In genomic region chr4:4869731-4870483, GRCh38 we compare ENCODE assay signal across 12 cellular contexts. TPM values are rescaled to one million over a fixed set of nuclear protein-coding genes. Genes with fewer than 3 reads are reported as not detected.
DNase-seq lines count a peak whose midpoint lies in the region; FAIRE-seq and TF ChIP-seq lines count a peak whose summit lies in the region.
"Had no signal": no experiment of that assay in that cellular context is flagged by ENCODE, and none has a peak within 500 bp of the region (broad histone marks: within the 10 kb centered on the region; RNA-seq: fewer than 3 reads in every experiment).

No MANE protein-coding gene starts in this region.

- H3K4ac ChIP-seq in H1 (replicated peaks; ENCODE audit: insufficient read length, low read depth, low read length) = no peak overlapping the region

- H3K4me1 ChIP-seq in H1 (replicated peaks in 1 of 4; ENCODE audit: control insufficient read depth in 3 of 4, insufficient read depth in 4 of 4, low read length in 3 of 4) = peaks cover 0 to 34% (median 21%) of the 10 kb centered on the region in 4 experiments; a peak in 6 of 7 replicates

- H3K23ac ChIP-seq in H1 (ENCODE audit: insufficient read length) = no peak overlapping the region

- no peak overlapping the region for H4K91ac ChIP-seq in H1 (replicated peaks; ENCODE audit: insufficient read length, low read length)

- no peak overlapping the region; the same call in 1 of the 2 replicates for H2BK15ac ChIP-seq in H1 (ENCODE audit: low read length)

- H3K14ac ChIP-seq in H1 (ENCODE audit: insufficient read length) = no peak overlapping the region

- CTCF ChIA-PET in H1 (lab: Charles Lee; ENCODE audit: partially characterized antibody) = interaction anchor here (0.5 to 1.6 kb wide), 6 partner anchors 9 to 382 kb away, joined by 3 read pairs; no protein-coding TSS in a partner anchor

- H3K9me3 ChIP-seq in H1 (ENCODE audit: insufficient read depth in 2 of 2, low read depth in 1 of 2, low read length in 1 of 2) = no peaks in the 10 kb centered on the region

- H3K36me3 Mint-ChIP-seq in HFFc6 (ENCODE audit: low read depth) (peaks cover 4% of the 10 kb centered on the region), nephron progenitor cell (ENCODE audit: low read depth) (no peaks in the 10 kb centered on the region)
- H3K36me3 Mint-ChIP-seq: activated naive CD8-positive, alpha-beta T cell treated with anti-CD3 and anti-CD28 coated beads, Interleukin-2, amount 10 ng/mL, durations not matched to agents 7 days and 5 days; CD4-positive, alpha-beta memory T cell; natural killer cell had no signal

- H3K9ac ChIP-seq in H1 (replicated peaks in 1 of 4; ENCODE audit: extremely low read depth in 1 of 4, low read depth in 3 of 4, low read length in 3 of 4) = no peak overlapping the region

- no peaks in the 10 kb centered on the region for H3K79me1 ChIP-seq in H1 (ENCODE audit: low read depth, low read length)

- H3K56ac ChIP-seq in H1 (replicated peaks; ENCODE audit: insufficient read length, low read depth, low read length) = no peak overlapping the region

- H4K8ac ChIP-seq in H1 (ENCODE audit: extremely low read depth, insufficient read depth, low read length) = no peak overlapping the region

- no peak for TF ChIP-seq EP300 in H1 (IDR thresholded peaks at IDR 0.05; ENCODE audit: borderline replicate concordance in 1 of 2, low read depth in 2 of 2, low read length in 2 of 2)

- TF ChIP-seq CTCF in HFFc6 (IDR thresholded peaks at IDR 0.05) = no peak
- no peak for TF ChIP-seq CTCF in H1 (IDR thresholded peaks at IDR 0.05; ENCODE audit: control extremely low read depth in 1 of 3, insufficient read depth in 1 of 3, low read depth in 1 of 3, low read length in 3 of 3)
- no peak for TF ChIP-seq CTCF in nephron progenitor cell (IDR thresholded peaks at IDR 0.05)

- H3K4me1 Mint-ChIP-seq in HFFc6 (ENCODE audit: low read depth) = peaks cover 8% of the 10 kb centered on the region
- H3K4me1 Mint-ChIP-seq in nephron progenitor cell = peaks cover 45% of the 10 kb centered on the region

- H2AFZ ChIP-seq in H1 (ENCODE audit: low read length) = no peak overlapping the region

- no peak overlapping the region for H2BK20ac ChIP-seq in H1 (ENCODE audit: low read length)

- no peak overlapping the region for H4K5ac ChIP-seq in H1 (ENCODE audit: insufficient read length, low read depth, low read length)

- H3K4me2 ChIP-seq in H1 (ENCODE audit: insufficient read depth in 1 of 2, low read depth in 2 of 2, low read length in 2 of 2) = peak overlapping the region; percentile 33 to 62

- 5% methylated on average over 37 of the region's 37 CpGs; no CpG with 5 or more reads in 1 of the 2 experiments for WGBS in H1 (ENCODE audit: extremely low coverage in 1 of 2, insufficient coverage in 1 of 2, insufficient read length in 1 of 2, insufficient replicate concordance in 2 of 2, low coverage in 1 of 2, low lambda C conversion rate in 2 of 2, missing lambda C conversion rate in 1 of 2), 2 experiments

- peaks cover 8% of the 10 kb centered on the region; the same call in 1 of the 2 replicates for H3K23me2 ChIP-seq in H1 (ENCODE audit: low read depth, low read length)

- DNase-seq in EL = peak; percentile 42
- DNase-seq in HFFc6 = no peak
- peak in 1 of 2 experiments; percentile 58 for DNase-seq in H1 (ENCODE audit: low read depth in 1 of 2, low spot score in 2 of 2)
- DNase-seq in nephron progenitor cell = peak; percentile 61
- no peak for DNase-seq in anterior cingulate cortex (lab: John Stamatoyannopoulos, UW)
- no peak for DNase-seq in SW480 (ENCODE audit: low spot score)
- DNase-seq in medulla oblongata (ENCODE audit: extremely low spot score) = no peak
- DNase-seq: activated naive CD8-positive, alpha-beta T cell treated with anti-CD3 and anti-CD28 coated beads, Interleukin-2, amount 10 ng/mL, durations not matched to agents 7 days and 5 days; CD4-positive, alpha-beta memory T cell; natural killer cell; NCI-H1105; NCI-H510A treated with DMSO at 0.1 percent for 48 hours had no signal

- H3K27me3 Mint-ChIP-seq in HFFc6 (ENCODE audit: insufficient read depth) (peaks cover 66% of the 10 kb centered on the region), nephron progenitor cell (ENCODE audit: low read depth, poor library complexity) (peaks cover 7% of the 10 kb centered on the region)

- H3K18ac ChIP-seq in H1 (ENCODE audit: extremely low read depth, low read length) = no peak overlapping the region

- H2AK5ac ChIP-seq in H1 (ENCODE audit: low read depth, low read length) = no peak overlapping the region

- TF ChIP-seq RAD21 in H1 (IDR thresholded peaks at IDR 0.05 in 1 of 2, conservative IDR thresholded peaks at IDR 0.05 in 1 of 2; ENCODE audit: low read depth in 2 of 2, low read length in 2 of 2) = no peak

- no peak for TF ChIP-seq POLR2A in H1 (IDR thresholded peaks at IDR 0.05; ENCODE audit: control extremely low read depth in 1 of 2, low read depth in 2 of 2, low read length in 2 of 2)

- H3K36me3 ChIP-seq in H1 (ENCODE audit: control insufficient read depth in 2 of 4, insufficient read depth in 4 of 4, low read length in 3 of 4) = no peaks in the 10 kb centered on the region; a peak in 1 of 8 replicates

- no peak overlapping the region for H2BK120ac ChIP-seq in H1 (replicated peaks; ENCODE audit: low read depth, low read length)

- no peak overlapping the region for H2BK5ac ChIP-seq in H1 (ENCODE audit: low read depth, low read length)

- no peaks in the 10 kb centered on the region for H3K79me2 ChIP-seq in H1 (ENCODE audit: control insufficient read depth in 1 of 2, insufficient read depth in 2 of 2, low read length in 2 of 2)

- H4K20me1 ChIP-seq in H1 (replicated peaks in 1 of 2; ENCODE audit: control insufficient read depth in 1 of 2, insufficient read depth in 2 of 2, low read length in 2 of 2) = peaks cover 19 to 56% of the 10 kb centered on the region in 2 experiments

- H2BK12ac ChIP-seq in H1 (ENCODE audit: low read depth, low read length) = no peak overlapping the region

- H3K9me3 Mint-ChIP-seq in HFFc6 = peaks cover 7% of the 10 kb centered on the region; the same call in 1 of the 2 replicates
- H3K9me3 Mint-ChIP-seq in nephron progenitor cell = no peaks in the 10 kb centered on the region
- H3K9me3 Mint-ChIP-seq: activated naive CD8-positive, alpha-beta T cell treated with anti-CD3 and anti-CD28 coated beads, Interleukin-2, amount 10 ng/mL, durations not matched to agents 7 days and 5 days; natural killer cell had no signal

- peak overlapping the region in 1 of 4 experiments; percentile 38; a peak in 2 of 8 replicates for H3K4me3 ChIP-seq in H1 (ENCODE audit: extremely low read depth in 1 of 4, insufficient read depth in 2 of 4, low read depth in 3 of 4, low read length in 4 of 4)

- FAIRE-seq in H1 (lab: Jason Lieb, UNC) = no peak

- H3K4me3 Mint-ChIP-seq in HFFc6 (peak overlapping the region; percentile 44), nephron progenitor cell (peak overlapping the region; percentile 68)
- H3K4me3 Mint-ChIP-seq: activated naive CD8-positive, alpha-beta T cell treated with anti-CD3 and anti-CD28 coated beads, Interleukin-2, amount 10 ng/mL, durations not matched to agents 7 days and 5 days; natural killer cell had no signal

- peaks cover 97 to 100% (median 100%) of the 10 kb centered on the region in 4 experiments for H3K27me3 ChIP-seq in H1 (replicated peaks in 1 of 4; ENCODE audit: control insufficient read depth in 3 of 4, extremely low read depth in 1 of 4, insufficient read depth in 3 of 4, low read length in 3 of 4)

- H3K27ac Mint-ChIP-seq in HFFc6 (no peak overlapping the region), nephron progenitor cell (no peak overlapping the region)
- H3K27ac Mint-ChIP-seq: CD4-positive, alpha-beta memory T cell had no signal

- H3K27ac ChIP-seq in H1 (ENCODE audit: low read depth, low read length) = no peak overlapping the region

- POLR2A ChIA-PET in H1 (lab: Charles Lee; ENCODE audit: partially characterized antibody) = interaction anchor here (0.8 to 0.9 kb wide), 2 partner anchors 14 to 17 kb away, joined by 3 read pairs; no protein-coding TSS in a partner anchor

TF ChIP-seq in H1, 55 proteins besides CTCF, POLR2A, EP300 and RAD21 (continues in another document):
- TF ChIP-seq CTBP2 (IDR thresholded peaks at IDR 0.05; ENCODE audit: borderline replicate concordance, insufficient read depth, insufficient read length, low read length) = peak; percentile 100
- no peak for TF ChIP-seq SP2 (IDR thresholded peaks at IDR 0.05; ENCODE audit: low read length)
- no peak for TF ChIP-seq MAX (IDR thresholded peaks at IDR 0.05)
- TF ChIP-seq JUN (IDR thresholded peaks at IDR 0.05; ENCODE audit: low read depth, low read length) = no peak
- no peak for TF ChIP-seq CEBPB (IDR thresholded peaks at IDR 0.05; ENCODE audit: low read depth, low read length)
- TF ChIP-seq RFX5 (IDR thresholded peaks at IDR 0.05; ENCODE audit: borderline replicate concordance, low read depth, low read length) = no peak
- no peak for TF ChIP-seq RXRA (IDR thresholded peaks at IDR 0.05; ENCODE audit: insufficient read depth, low read depth, low read length)
- peak; percentile 43 for TF ChIP-seq ASH2L (IDR thresholded peaks at IDR 0.05; ENCODE audit: low read length)
- no peak for TF ChIP-seq BACH1 (IDR thresholded peaks at IDR 0.05; ENCODE audit: low read length)
- TF ChIP-seq SUZ12 (IDR thresholded peaks at IDR 0.05; ENCODE audit: low read length) = peak; percentile 40
- TF ChIP-seq POU5F1 (IDR thresholded peaks at IDR 0.05; ENCODE audit: low read depth, low read length) = no peak
- 0 out of 2 replicates have a peak, but pooled peaks have one; percentile 21 for TF ChIP-seq SP1 (IDR thresholded peaks at IDR 0.05; ENCODE audit: low read depth, low read length)
- no peak for TF ChIP-seq JUND (IDR thresholded peaks at IDR 0.05; ENCODE audit: low read length)
- peak; percentile 50; the same call in 1 of the 2 replicates for TF ChIP-seq TEAD4 (IDR thresholded peaks at IDR 0.05; ENCODE audit: low read depth, low read length)
- TF ChIP-seq EZH2 (IDR thresholded peaks at IDR 0.05; ENCODE audit: low read depth, low read length, severe bottlenecking) = peak; percentile 59

RNA-seq across cellular contexts. Expression of gene MSX1, which starts 10.4 kb away (rescaled TPM):
- total RNA-seq in HFFc6 (2021; fragmentation: NEBNext Ultra II Directional; extraction: Animal tissue kit (Norgen Biotek cat#: 25700)) = 1 to 10 TPM; 5.5 to 8.6 (median 7.2) TPM
- not detected in 2 replicates for total RNA-seq in H1 (2021; fragmentation: NEBNext Ultra II Directional; extraction: Animal tissue kit (Norgen Biotek cat#: 25700))
- 0.47 and 0.75 TPM in 2 replicates for polyA plus RNA-seq in H1 (2011; rRNA removed)
- 0.34 TPM for polyA plus RNA-seq in H1 (2011; cell fraction: cytosol; rRNA removed)
- polyA plus RNA-seq in H1 (2011; cell fraction: nucleus; rRNA removed) = 2.0 TPM
- 0.23 to 0.44 TPM (median 0.34 TPM) in 4 replicates for polyA plus RNA-seq in H1 (2012, experiment 1 of 2)
- 0.55 TPM for polyA plus RNA-seq in H1 (2012, experiment 2 of 2)
- polyA plus RNA-seq in H1 (2013, experiment 1 of 2) = 0.24 TPM
- 0.26 TPM for polyA plus RNA-seq in H1 (2013, experiment 2 of 2)
- polyA minus RNA-seq in H1 (2011; rRNA and poly(A)+ RNA removed) = not detected in 2 replicates
- polyA minus RNA-seq in H1 (2011; cell fraction: cytosol; rRNA and poly(A)+ RNA removed) = not detected
- 0.30 TPM for polyA minus RNA-seq in H1 (2011; cell fraction: nucleus; rRNA and poly(A)+ RNA removed)
- total RNA-seq: activated naive CD8-positive, alpha-beta T cell treated with anti-CD3 and anti-CD28 coated beads, Interleukin-2, amount 10 ng/mL, durations not matched to agents 7 days and 5 days; CD4-positive, alpha-beta memory T cell; natural killer cell had no signal
- polyA plus RNA-seq: CD4-positive, alpha-beta memory T cell had no signal

Comparison
In these comparisons a context has a peak if more than half of its experiments do, and no peak if none do; other contexts are left out.
1. DNase-seq: peak in EL (single experiment) and nephron progenitor cell (single experiment); none in HFFc6 (single experiment), anterior cingulate cortex (0 of 58), SW480 (single experiment) and medulla oblongata (single experiment).